In the genomic region with DNA sequence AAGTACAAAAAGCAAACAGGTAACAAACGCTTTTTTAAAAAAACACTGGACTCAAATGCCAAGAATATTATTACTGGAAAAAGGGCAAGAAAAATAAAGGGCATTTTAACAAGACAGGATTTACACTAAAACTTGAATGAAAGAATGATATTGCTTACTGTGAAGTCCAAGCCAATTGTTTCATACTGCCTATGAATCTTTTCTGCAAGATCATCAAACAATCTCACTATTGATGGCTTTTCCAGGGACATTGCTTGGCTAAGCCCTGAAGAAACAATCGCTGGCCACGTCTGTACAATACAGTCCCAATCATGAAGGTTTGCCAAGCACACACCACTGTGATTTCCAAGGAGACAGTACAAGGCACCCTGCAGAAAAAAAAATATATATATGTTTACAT, we compare ENCODE assay signal across 22 cellular contexts. TPM values are rescaled to one million over a fixed set of nuclear protein-coding genes. Genes with fewer than 3 reads are reported as not detected.
A peak's percentile ranks its signal among the peaks of the same experiment; 100 is the strongest.
DNase-seq lines count a peak whose midpoint lies in the region; ATAC-seq, FAIRE-seq and TF ChIP-seq lines count a peak whose summit lies in the region.
"Had no signal": no experiment of that assay in that cellular context is flagged by ENCODE, and none has a peak within 500 bp of the region (broad histone marks: within the 10 kb centered on the region; RNA-seq: fewer than 3 reads in every experiment).

No MANE protein-coding gene starts in this region.

- CTCF ChIA-PET in A549 (lab: Yijun Ruan, JAX): no interaction called here
- CTCF ChIA-PET in K562 (lab: Yijun Ruan, JAX; ENCODE audit: low intra/inter-chr PET ratio): no interaction called here

- WGBS in A549 (ENCODE audit: missing lambda C conversion rate): 83% methylated on average over 3 of the region's 3 CpGs
- 94% methylated on average over 3 of the region's 3 CpGs for WGBS in K562 (ENCODE audit: insufficient coverage, low coverage, missing lambda C conversion rate)
- 46 to 60% methylated on average over 3 of the region's 3 CpGs for WGBS in tibial nerve, 2 donors

- no peak overlapping the region for H3K4me3 Mint-ChIP-seq in endothelial cell (ENCODE audit: unreplicated experiment)
- H3K4me3 Mint-ChIP-seq: B cell; CD4-positive, CD25-positive, alpha-beta regulatory T cell; CD8-positive, alpha-beta T cell had no signal

- TF ChIP-seq EP300 in A549 (IDR thresholded peaks at IDR 0.05) (no peak), K562 (IDR thresholded peaks at IDR 0.05; ENCODE audit: low read length) (no peak), tibial nerve (IDR thresholded peaks at IDR 0.05) (no peak)

- TF ChIP-seq POLR2A in A549 (IDR thresholded peaks at IDR 0.05; ENCODE audit: low read length) (no peak), K562 (conservative IDR thresholded peaks at IDR 0.05) (no peak), tibial nerve (IDR thresholded peaks at IDR 0.05) (no peak)

- H3K27ac ChIP-seq in A549: no peak overlapping the region
- H3K27ac ChIP-seq in K562 (ENCODE audit: extremely low read depth, low read depth, low read length): no peak overlapping the region
- H3K27ac ChIP-seq in tibial nerve: no peak overlapping the region
- H3K27ac ChIP-seq: BLaER1, C4-2B had no signal

- POLR2A ChIA-PET in A549 (lab: Yijun Ruan, JAX) (no interaction called here), K562 (lab: Yijun Ruan, JAX) (no interaction called here)

- no peak for TF ChIP-seq RAD21 in A549 (conservative IDR thresholded peaks at IDR 0.05 in 1 of 2, IDR thresholded peaks at IDR 0.05 in 1 of 2)
- TF ChIP-seq RAD21 in K562 (CRISPR knock-in tag; conservative IDR thresholded peaks at IDR 0.05 in 1 of 2, IDR thresholded peaks at IDR 0.05 in 1 of 2): no peak

- no peak overlapping the region for H3K4me2 ChIP-seq in A549
- H3K4me2 ChIP-seq in K562 (ENCODE audit: insufficient read depth, low read length): no peak overlapping the region
- H3K4me2 ChIP-seq: BLaER1 had no signal

- H3K9me3 ChIP-seq in A549: no peaks in the 10 kb centered on the region
- H3K9me3 ChIP-seq in K562 (replicated peaks; ENCODE audit: control insufficient read depth, insufficient read depth, low read depth, low read length): no peaks in the 10 kb centered on the region
- no peaks in the 10 kb centered on the region for H3K9me3 ChIP-seq in tibial nerve
- H3K9me3 ChIP-seq: BLaER1, Caco-2 had no signal

- peaks cover 34% of the 10 kb centered on the region for H3K36me3 Mint-ChIP-seq in endothelial cell (ENCODE audit: low read depth, unreplicated experiment)

- BruUV-seq in K562 (replicated peaks; lab: Mats Ljungman, UMichigan): no TSS peak

- peaks cover 3% of the 10 kb centered on the region for H3K27me3 Mint-ChIP-seq in endothelial cell (ENCODE audit: unreplicated experiment)
- H3K27me3 Mint-ChIP-seq: B cell; CD4-positive, CD25-positive, alpha-beta regulatory T cell had no signal

- peak overlapping the region; percentile 52 for H3K27ac Mint-ChIP-seq in endothelial cell (ENCODE audit: unreplicated experiment)
- H3K27ac Mint-ChIP-seq: B cell; CD4-positive, CD25-positive, alpha-beta regulatory T cell; CD8-positive, alpha-beta T cell had no signal

- H3K4me1 Mint-ChIP-seq in endothelial cell (ENCODE audit: unreplicated experiment): no peaks in the 10 kb centered on the region
- H3K4me1 Mint-ChIP-seq: B cell had no signal

- intact Hi-C loops in K562 (cut with micrococcal nuclease) (no loop called here), head of caudate nucleus (cut with DNase I) (no loop called here)

- no peak overlapping the region for H3K9ac ChIP-seq in K562 (ENCODE audit: insufficient read depth in 1 of 2, low read depth in 2 of 2, low read length in 2 of 2)
- H3K9ac ChIP-seq: BLaER1 had no signal

- H3K4me3 ChIP-seq in A549 (no peak overlapping the region), K562 (no peak overlapping the region), tibial nerve (no peak overlapping the region)
- H3K4me3 ChIP-seq: BLaER1 had no signal

- H2AFZ ChIP-seq in K562 (ENCODE audit: low read depth, low read length): no peak overlapping the region

- peaks cover 15% of the 10 kb centered on the region for H3K4me1 ChIP-seq in A549
- no peaks in the 10 kb centered on the region for H3K4me1 ChIP-seq in K562 (replicated peaks in 1 of 2; ENCODE audit: control insufficient read depth in 2 of 2, insufficient read depth in 2 of 2, low read length in 2 of 2)
- no peaks in the 10 kb centered on the region for H3K4me1 ChIP-seq in tibial nerve
- H3K4me1 ChIP-seq: BLaER1 had no signal

- no peak for ATAC-seq in A549
- ATAC-seq in K562: no peak
- ATAC-seq: CD8-positive, alpha-beta T cell had no signal

- DNase-seq in A549 (ENCODE audit: low read depth in 1 of 2, low spot score in 1 of 2): no peak
- no peak for DNase-seq in K562 (ENCODE audit: extremely low read depth in 1 of 4, low spot score in 3 of 4)
- no peak for DNase-seq in endothelial cell (ENCODE audit: low spot score)
- peak; percentile 33 for DNase-seq in pons (ENCODE audit: low spot score)
- no peak for DNase-seq in tibial nerve (ENCODE audit: low spot score in 2 of 2)
- DNase-seq in activated T-cell treated with anti-CD3 and anti-CD28 coated beads for 4 hours: no peak
- DNase-seq in head of caudate nucleus: no peak
- no peak for DNase-seq in stimulated activated naive CD4-positive, alpha-beta T cell (lab: John Stamatoyannopoulos, UW)
- DNase-seq: 8988T; Caco-2; CD4-positive, CD25-positive, alpha-beta regulatory T cell; CD8-positive, alpha-beta T cell; DMS153; DND-41; GOT3; H7; HCEC 1CT had no signal

- no peaks in the 10 kb centered on the region for H3K9me1 ChIP-seq in K562 (ENCODE audit: control insufficient read depth, insufficient read depth, low read length)

- TF ChIP-seq CTCF in A549 (IDR thresholded peaks at IDR 0.05) (no peak), K562 (IDR thresholded peaks at IDR 0.05 in 2 of 3, conservative IDR thresholded peaks at IDR 0.05 in 1 of 3; ENCODE audit: insufficient read depth in 2 of 3, low read depth in 1 of 3, low read length in 3 of 3) (no peak), endothelial cell (IDR thresholded peaks at IDR 0.05; ENCODE audit: unreplicated experiment) (no peak), tibial nerve (IDR thresholded peaks at IDR 0.05) (no peak)

- no peaks in the 10 kb centered on the region for H3K79me2 ChIP-seq in K562 (ENCODE audit: control insufficient read depth, insufficient read depth, low read length)

- H3K9me3 Mint-ChIP-seq in endothelial cell (ENCODE audit: unreplicated experiment): no peaks in the 10 kb centered on the region
- H3K9me3 Mint-ChIP-seq: CD4-positive, CD25-positive, alpha-beta regulatory T cell; CD8-positive, alpha-beta T cell had no signal

- H3K27me3 ChIP-seq in K562 (ENCODE audit: control insufficient read depth in 2 of 2, insufficient read depth in 2 of 2, low read length in 2 of 2) (no peaks in the 10 kb centered on the region), tibial nerve (no peaks in the 10 kb centered on the region)
- H3K27me3 ChIP-seq: BLaER1 had no signal

- H4K20me1 ChIP-seq in K562 (replicated peaks; ENCODE audit: control insufficient read depth, insufficient read depth, low read length): no peaks in the 10 kb centered on the region
- H4K20me1 ChIP-seq: BLaER1 had no signal

- H3K36me3 ChIP-seq in K562 (ENCODE audit: control insufficient read depth, insufficient read depth, low read length) (peaks cover 94% of the 10 kb centered on the region), tibial nerve (peaks cover 0 to 93% (median 14%) of the 10 kb centered on the region in 3 donors)

- in situ Hi-C loops in K562 (cut with MboI): no loop called here

- FAIRE-seq in A549 (lab: Jason Lieb, UNC) (peak; percentile 61), K562 (lab: Jason Lieb, UNC) (no peak)
- FAIRE-seq: G401.6, GM12892 had no signal

TF ChIP-seq in A549, 52 proteins besides CTCF, POLR2A, EP300 and RAD21:
- TF ChIP-seq CHD2 (IDR thresholded peaks at IDR 0.05; ENCODE audit: low read length, partially characterized antibody) (no peak), MAFK (IDR thresholded peaks at IDR 0.05; ENCODE audit: partially characterized antibody) (peak; percentile 48)

TF ChIP-seq in K562, 482 proteins besides CTCF, POLR2A, EP300 and RAD21 (continues in another document):
- 0 out of 2 replicates have a peak, but pooled peaks have one; percentile 27 for TF ChIP-seq ZZZ3 (IDR thresholded peaks at IDR 0.05)

RNA-seq across cellular contexts. Expression of a gene that starts 41.4 kb away (rescaled TPM):
- 3.0 and 4.2 TPM in 2 replicates for polyA plus RNA-seq in A549 (2011; rRNA removed)
- 2.4 and 2.9 TPM in 2 replicates for polyA plus RNA-seq in A549 (2012; cell fraction: cytosol; rRNA removed)
- 9.7 and 10.6 TPM in 2 replicates for polyA plus RNA-seq in A549 (2012; cell fraction: nucleus; rRNA removed)
- 1.4 to 1.9 TPM (median 1.6 TPM) in 3 replicates for polyA plus RNA-seq in A549 (2017; fragmentation: RNase III; extraction: RNeasy Plus Mini Kit Qiagen cat#74134 plus additional on column Dnase treatment)
- 7.1 and 8.3 TPM in 2 replicates for polyA minus RNA-seq in A549 (2011; rRNA and poly(A)+ RNA removed)
- 33.2 and 38.2 TPM in 2 replicates for total RNA-seq in K562 (2011; cell fraction: chromatin; rRNA removed; ENCODE audit: low replicate concordance)
- 13.0 and 13.9 TPM in 2 replicates for total RNA-seq in K562 (2011; cell fraction: nucleolus; rRNA removed)
- 14.5 and 17.1 TPM in 2 replicates for total RNA-seq in K562 (2011; cell fraction: nucleoplasm; rRNA removed)
- total RNA-seq in K562 (2014; rRNA removed): 0.94 and 1.3 TPM in 2 replicates
- total RNA-seq in K562 (2014; rRNA removed; fragmentation: Illumina TruSeq; extraction: Trizol): 2.5 and 2.9 TPM in 2 replicates
- 3.8 and 3.9 TPM in 2 replicates for total RNA-seq in K562 (2015; rRNA removed; fragmentation: Illumina TruSeq; extraction: Trizol)
- total RNA-seq in K562 (2021): 2.2 and 2.3 TPM in 2 replicates
- 3.3 and 3.8 TPM in 2 replicates for polyA plus RNA-seq in K562 (2011; rRNA removed)
- polyA plus RNA-seq in K562 (2011; cell fraction: cytosol; rRNA removed): 2.6 and 2.9 TPM in 2 replicates
- 8.2 and 12.4 TPM in 2 replicates for polyA plus RNA-seq in K562 (2011; cell fraction: nucleus; rRNA removed)
- 1.4 and 2.0 TPM in 2 replicates for polyA plus RNA-seq in K562 (2012)
- 2.5 and 3.1 TPM in 2 replicates for polyA plus RNA-seq in K562 (2014; fragmentation: Illumina TruSeq; extraction: Trizol)
- under 1 TPM; 0.10 to 0.17 TPM for polyA plus RNA-seq in K562 (2014; fragmentation: Nextera tagmentation; extraction: Ambion mirVana)
- 1.5 and 2.4 TPM in 2 replicates for polyA plus RNA-seq in K562 (2014; rRNA removed)
- 7.6 and 8.6 TPM in 2 replicates for polyA minus RNA-seq in K562 (2011; rRNA and poly(A)+ RNA removed)
- polyA minus RNA-seq in K562 (2011; cell fraction: cytosol; rRNA and poly(A)+ RNA removed): 1.0 and 1.2 TPM in 2 replicates
- polyA minus RNA-seq in K562 (2011; cell fraction: nucleus; rRNA and poly(A)+ RNA removed): 7.0 and 7.3 TPM in 2 replicates
- 5.1 TPM for total RNA-seq in endothelial cell (ENCODE audit: unreplicated experiment)
- 1 to 10 TPM in 3 of 4 donors, under 1 TPM in 1; 0.98 to 2.2 (median 2.0) TPM for total RNA-seq in tibial nerve
- polyA plus RNA-seq: CD4-positive, CD25-positive, alpha-beta regulatory T cell had no signal
